ENCODE assay signal across 26 cellular contexts in the genomic region with DNA sequence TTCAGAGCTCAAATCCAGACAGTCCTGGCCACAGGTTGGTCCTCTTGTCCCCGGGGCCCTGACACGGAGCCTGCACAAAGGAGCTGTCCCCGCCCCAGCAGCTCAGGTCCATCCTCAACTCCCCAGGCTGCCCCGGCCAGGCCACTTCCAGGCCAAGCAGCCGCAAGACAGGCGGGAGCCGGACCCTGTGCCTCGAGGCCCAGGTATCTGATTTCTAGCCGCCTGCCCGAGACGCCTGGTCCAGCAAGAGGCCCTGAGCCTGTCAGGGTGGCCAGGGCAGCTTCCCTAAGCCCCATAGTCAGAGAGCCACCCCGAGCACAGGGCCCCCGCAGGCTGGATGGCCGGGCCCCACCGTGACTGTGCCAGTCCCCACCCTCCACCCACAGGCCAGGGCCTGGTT.
"Had no signal": no experiment of that assay in that cellular context is flagged by ENCODE, and none has a peak within 500 bp of the region (broad histone marks: within the 10 kb centered on the region; RNA-seq: fewer than 3 reads in every experiment).

No MANE protein-coding gene starts in this region.

- H3K36me3 ChIP-seq: stomach, suprapubic skin, thoracic aorta, thyroid gland, tibial artery, tibial nerve, transverse colon, upper lobe of left lung, upper lobe of right lung, uterus, vagina had no signal

- ATAC-seq: stimulated activated effector memory CD8-positive, alpha-beta T cell treated with anti-CD3 and anti-CD28 coated beads, Interleukin-12 subunit alpha, Interleukin-12 subunit beta, amount 100 ng/mL, for 72 hours; stimulated activated memory B cell treated with anti-CD40 and anti-IgM and Interleukin-4, amounts not matched to agents 10 μg/mL and 1 μg/mL and 100 μg/mL, for 72 hours; stimulated activated naive B cell treated with anti-CD40 and anti-IgM and Interleukin-4, amounts not matched to agents 10 μg/mL and 1 μg/mL and 100 μg/mL, for 72 hours; stimulated activated naive CD8-positive, alpha-beta T cell treated with anti-CD3 and anti-CD28 coated beads, Interleukin-15, amount 100 ng/mL, for 72 hours; stimulated activated naive CD8-positive, alpha-beta T cell treated with anti-CD3 and anti-CD28 coated beads, Interleukin-15, Interleukin-2, amounts not matched to agents 100 U/mL and 50 U/mL, for 24 hours; upper lobe of right lung had no signal

- H3K4me1 ChIP-seq: suprapubic skin, testis, transverse colon, uterus, vagina had no signal

- H3K27ac ChIP-seq: stomach, suprapubic skin, testis, thoracic aorta, thyroid gland, tibial artery, tibial nerve, transverse colon, upper lobe of left lung, upper lobe of right lung, uterus, vagina had no signal

- H3K9me3 ChIP-seq: suprapubic skin, testis, thoracic aorta, thyroid gland, transverse colon, upper lobe of left lung, upper lobe of right lung, uterus, vagina had no signal

- DNase-seq: stimulated activated CD4-positive, alpha-beta T cell treated with anti-CD3 and anti-CD28 coated beads, Interleukin-2, amount 100 ng/mL, for 48 hours; stimulated activated CD4-positive, alpha-beta T cell treated with anti-CD3 and anti-CD28 coated beads, Interleukin-4, amount 100 ng/mL, for 24 hours; stimulated activated CD4-positive, alpha-beta T cell treated with anti-CD3 and anti-CD28 coated beads, Interleukin-4, amount 100 ng/mL, for 4 hours; stimulated activated CD8-positive, alpha-beta memory T cell treated with anti-CD3 and anti-CD28 coated beads, Interleukin-4, amount 100 ng/mL, for 48 hours; stimulated activated naive B cell treated with anti-CD40 and anti-IgM and Interleukin-4, amounts not matched to agents 10 μg/mL and 1 μg/mL and 100 μg/mL, for 72 hours; stimulated activated naive CD4-positive, alpha-beta T cell; stimulated activated naive CD4-positive, alpha-beta T cell treated with Interleukin-2 at 50 U/mL for 16 hours; stimulated activated naive CD8-positive, alpha-beta T cell treated with anti-CD3 and anti-CD28 coated beads, Interleukin-15, amount 100 ng/mL, for 72 hours; stimulated activated naive CD8-positive, alpha-beta T cell treated with anti-CD3 and anti-CD28 coated beads, Interleukin-15, Interleukin-2, amounts not matched to agents 100 U/mL and 50 U/mL, for 24 hours; stomach; substantia nigra; testis; thyroid gland; tibial artery; transverse colon; trophoblast cell; upper lobe of right lung; uterus had no signal

- FAIRE-seq: urothelium cell line had no signal

- H3K4me3 ChIP-seq: stomach, suprapubic skin, testis, thoracic aorta, thyroid gland, tibial artery, tibial nerve, transverse colon, upper lobe of left lung, upper lobe of right lung, uterus, vagina had no signal

- H3K27me3 ChIP-seq: testis, thyroid gland, tibial artery, tibial nerve, transverse colon, upper lobe of left lung, upper lobe of right lung, uterus, vagina had no signal
